ENCODE assay signal across 17 cellular contexts in genomic region chr17:75893305-75894048, GRCh38. TPM values are rescaled to one million over a fixed set of nuclear protein-coding genes. Genes with fewer than 3 reads are reported as not detected.
DNase-seq lines count a peak whose midpoint lies in the region; ATAC-seq and TF ChIP-seq lines count a peak whose summit lies in the region.
"Had no signal": no experiment of that assay in that cellular context is flagged by ENCODE, and none has a peak within 500 bp of the region (broad histone marks: within the 10 kb centered on the region; RNA-seq: fewer than 3 reads in every experiment).

No MANE protein-coding gene starts in this region.

- H3K9ac ChIP-seq in mesenchymal stem cell (ENCODE audit: low read length): no peak overlapping the region

- no peak overlapping the region for H2BK120ac ChIP-seq in mesenchymal stem cell (ENCODE audit: low read depth, low read length)

- H3K18ac ChIP-seq in mesenchymal stem cell (ENCODE audit: low read depth in 1 of 2, low read length in 2 of 2): no peak overlapping the region

- H2BK15ac ChIP-seq in mesenchymal stem cell (ENCODE audit: low read depth, poor library complexity, severe bottlenecking): no peak overlapping the region

- peak overlapping the region; percentile 68 for H3K4me3 Mint-ChIP-seq in activated T-helper 1 cell treated with anti-CD3 and anti-CD28 coated beads, Interleukin-12 subunit alpha, Interleukin-12 subunit beta, Interleukin-2, Interleukin-4 antibody, amounts not matched to agents 30 ng/mL and 10 ng/mL and 1 ng/mL, durations not matched to agents 14 hours and 24 hours and 36 hours
- H3K4me3 Mint-ChIP-seq in type B pancreatic cell: peak overlapping the region; percentile 47
- H3K4me3 Mint-ChIP-seq: HFFc6 had no signal

- H2BK12ac ChIP-seq in mesenchymal stem cell (ENCODE audit: low read length in 2 of 2): no peak overlapping the region

- H3K27ac ChIP-seq in mesenchymal stem cell (ENCODE audit: low read length, poor library complexity, severe bottlenecking): no peak overlapping the region
- H3K27ac ChIP-seq: cardiac muscle cell had no signal

- H3K27ac Mint-ChIP-seq in activated naive CD4-positive, alpha-beta T cell treated with anti-CD3 and anti-CD28 coated beads, Interleukin-2, amount 50 U/mL, for 72 hours: peak overlapping the region; percentile 18 to 35
- H3K27ac Mint-ChIP-seq in activated T-helper 1 cell treated with anti-CD3 and anti-CD28 coated beads, Interleukin-12 subunit alpha, Interleukin-12 subunit beta, Interleukin-2, Interleukin-4 antibody, amounts not matched to agents 30 ng/mL and 10 ng/mL and 1 ng/mL, durations not matched to agents 14 hours and 24 hours and 36 hours: peak overlapping the region; percentile 70
- peak overlapping the region; percentile 77 for H3K27ac Mint-ChIP-seq in type B pancreatic cell
- H3K27ac Mint-ChIP-seq: HFFc6 had no signal

- 94% methylated on average over 18 of the region's 18 CpGs for WGBS in mesenchymal stem cell

- H3K14ac ChIP-seq in mesenchymal stem cell (ENCODE audit: low read length in 2 of 2): no peak overlapping the region

- TF ChIP-seq CTCF in type B pancreatic cell (conservative IDR thresholded peaks at IDR 0.05): no peak

- H3K23ac ChIP-seq in mesenchymal stem cell (ENCODE audit: low read length in 2 of 2): no peak overlapping the region

- no peak overlapping the region for H3K4me2 ChIP-seq in mesenchymal stem cell (ENCODE audit: low read length, poor library complexity, severe bottlenecking)

- no peak overlapping the region for H3K4me3 ChIP-seq in mesenchymal stem cell (ENCODE audit: insufficient read depth in 1 of 2, low read depth in 1 of 2, low read length in 2 of 2)
- H3K4me3 ChIP-seq: cardiac muscle cell, suprapubic skin had no signal

- H3K4me1 ChIP-seq in mesenchymal stem cell (ENCODE audit: control insufficient read depth, insufficient read depth, low read depth, low read length): peaks cover 28% of the 10 kb centered on the region

- H2AK5ac ChIP-seq in mesenchymal stem cell (ENCODE audit: low read length, severe bottlenecking): no peak overlapping the region

- no peaks in the 10 kb centered on the region for H3K27me3 Mint-ChIP-seq in activated T-helper 1 cell treated with anti-CD3 and anti-CD28 coated beads, Interleukin-12 subunit alpha, Interleukin-12 subunit beta, Interleukin-2, Interleukin-4 antibody, amounts not matched to agents 30 ng/mL and 10 ng/mL and 1 ng/mL, durations not matched to agents 14 hours and 24 hours and 36 hours (ENCODE audit: insufficient read depth)
- no peaks in the 10 kb centered on the region for H3K27me3 Mint-ChIP-seq in type B pancreatic cell

- H3K9me3 ChIP-seq in mesenchymal stem cell (ENCODE audit: control insufficient read depth, low read length): no peaks in the 10 kb centered on the region
- H3K9me3 ChIP-seq: suprapubic skin had no signal

- intact Hi-C loops in activated T-helper 1 cell treated with anti-CD3 and anti-CD28 coated beads, Interleukin-12 subunit alpha, Interleukin-12 subunit beta, Interleukin-2, Interleukin-4 antibody, amounts not matched to agents 30 ng/mL and 10 ng/mL and 1 ng/mL, durations not matched to agents 14 hours and 24 hours and 36 hours (cut with micrococcal nuclease): no loop called here

- H3K4ac ChIP-seq in mesenchymal stem cell (ENCODE audit: low read depth in 1 of 2, low read length in 2 of 2): peak overlapping the region in 1 of 2 experiments; percentile 9

- H4K91ac ChIP-seq in mesenchymal stem cell (ENCODE audit: low read length): peak overlapping the region; percentile 70

- peaks cover 40 to 48% of the 10 kb centered on the region in 2 experiments for H3K36me3 ChIP-seq in mesenchymal stem cell (ENCODE audit: control insufficient read depth in 1 of 2, insufficient read depth in 2 of 2, low read depth in 1 of 2, low read length in 2 of 2)

- H3K27me3 ChIP-seq in mesenchymal stem cell (ENCODE audit: control insufficient read depth in 1 of 2, insufficient read depth in 1 of 2, low read length in 2 of 2): no peaks in the 10 kb centered on the region
- H3K27me3 ChIP-seq: cardiac muscle cell, suprapubic skin had no signal

- no peak for ATAC-seq in activated naive CD4-positive, alpha-beta T cell treated with anti-CD3 and anti-CD28 coated beads, Interleukin-2, amount 50 U/mL, for 72 hours
- ATAC-seq in GM21528 (IDR thresholded peaks at IDR 0.05; ENCODE audit: low FRiP score, unreplicated experiment): no peak
- ATAC-seq: Panc1 had no signal

- no peak overlapping the region for H2BK5ac ChIP-seq in mesenchymal stem cell (ENCODE audit: low read depth, low read length, poor library complexity, severe bottlenecking)

- no peak for DNase-seq in activated naive CD4-positive, alpha-beta T cell treated with anti-CD3 and anti-CD28 coated beads, Interleukin-2, amount 50 U/mL, for 72 hours (ENCODE audit: low spot score in 2 of 2)
- DNase-seq in activated naive CD4-positive, alpha-beta T cell (lab: John Stamatoyannopoulos, UW): no peak
- DNase-seq in activated T-helper 1 cell treated with anti-CD3 and anti-CD28 coated beads, Interleukin-12 subunit alpha, Interleukin-12 subunit beta, Interleukin-2, Interleukin-4 antibody, amounts not matched to agents 30 ng/mL and 10 ng/mL and 1 ng/mL, durations not matched to agents 14 hours and 24 hours and 36 hours (ENCODE audit: low spot score): no peak
- DNase-seq in mesenchymal stem cell (no peak), type B pancreatic cell (ENCODE audit: extremely low spot score, unreplicated experiment) (no peak), A172 (ENCODE audit: low spot score) (no peak), LoVo (ENCODE audit: low spot score) (no peak)
- DNase-seq: activated CD4-positive, alpha-beta T cell treated with anti-CD3 and anti-CD28 coated beads for 1 hour; HFFc6; NCI-H187; NCI-H526 treated with DMSO at 0.1 percent for 48 hours; stimulated activated CD4-positive, alpha-beta T cell treated with anti-CD3 and anti-CD28 coated beads, Interleukin-12 subunit alpha, Interleukin-12 subunit beta, amount 100 ng/mL, for 4 hours; SW 1271 had no signal

- no peaks in the 10 kb centered on the region for H3K9me3 Mint-ChIP-seq in activated naive CD4-positive, alpha-beta T cell treated with anti-CD3 and anti-CD28 coated beads, Interleukin-2, amount 50 U/mL, for 72 hours
- H3K9me3 Mint-ChIP-seq in activated T-helper 1 cell treated with anti-CD3 and anti-CD28 coated beads, Interleukin-12 subunit alpha, Interleukin-12 subunit beta, Interleukin-2, Interleukin-4 antibody, amounts not matched to agents 30 ng/mL and 10 ng/mL and 1 ng/mL, durations not matched to agents 14 hours and 24 hours and 36 hours: no peaks in the 10 kb centered on the region
- H3K9me3 Mint-ChIP-seq in type B pancreatic cell: no peaks in the 10 kb centered on the region
- H3K9me3 Mint-ChIP-seq: HFFc6 had no signal

- H4K8ac ChIP-seq in mesenchymal stem cell (ENCODE audit: low read length): no peak overlapping the region

- H3K79me1 ChIP-seq in mesenchymal stem cell (replicated peaks; ENCODE audit: low read length, poor library complexity, severe bottlenecking): peaks cover 22% of the 10 kb centered on the region

- peaks cover 35% of the 10 kb centered on the region for H3K4me1 Mint-ChIP-seq in activated T-helper 1 cell treated with anti-CD3 and anti-CD28 coated beads, Interleukin-12 subunit alpha, Interleukin-12 subunit beta, Interleukin-2, Interleukin-4 antibody, amounts not matched to agents 30 ng/mL and 10 ng/mL and 1 ng/mL, durations not matched to agents 14 hours and 24 hours and 36 hours (ENCODE audit: low read depth)
- peaks cover 22% of the 10 kb centered on the region for H3K4me1 Mint-ChIP-seq in type B pancreatic cell (ENCODE audit: unreplicated experiment)

- no peaks in the 10 kb centered on the region for H3K36me3 Mint-ChIP-seq in activated naive CD4-positive, alpha-beta T cell treated with anti-CD3 and anti-CD28 coated beads, Interleukin-2, amount 50 U/mL, for 72 hours
- peaks cover 20% of the 10 kb centered on the region for H3K36me3 Mint-ChIP-seq in activated T-helper 1 cell treated with anti-CD3 and anti-CD28 coated beads, Interleukin-12 subunit alpha, Interleukin-12 subunit beta, Interleukin-2, Interleukin-4 antibody, amounts not matched to agents 30 ng/mL and 10 ng/mL and 1 ng/mL, durations not matched to agents 14 hours and 24 hours and 36 hours (ENCODE audit: low read depth)
- H3K36me3 Mint-ChIP-seq in type B pancreatic cell: peaks cover 4% of the 10 kb centered on the region

- no peak overlapping the region for H2AFZ ChIP-seq in mesenchymal stem cell (ENCODE audit: low read depth, low read length)

RNA-seq across cellular contexts. Expression of gene TRIM65, which starts 3.3 kb away (rescaled TPM):
- total RNA-seq in activated naive CD4-positive, alpha-beta T cell treated with anti-CD3 and anti-CD28 coated beads, Interleukin-2, amount 50 U/mL, for 72 hours: 10 to 100 TPM; 16.2 to 31.9 TPM
- total RNA-seq in activated T-helper 1 cell treated with anti-CD3 and anti-CD28 coated beads, Interleukin-12 subunit alpha, Interleukin-12 subunit beta, Interleukin-2, Interleukin-4 antibody, amounts not matched to agents 30 ng/mL and 10 ng/mL and 1 ng/mL, durations not matched to agents 14 hours and 24 hours and 36 hours: 45.0 and 53.7 TPM in 2 replicates
- polyA plus RNA-seq in mesenchymal stem cell (2013, experiment 1 of 2): 15.7 TPM
- 15.2 TPM for polyA plus RNA-seq in mesenchymal stem cell (2013, experiment 2 of 2)
- 8.1 and 19.0 TPM in 2 replicates for total RNA-seq in type B pancreatic cell (ENCODE audit: low replicate concordance)
- 32.7 and 41.4 TPM in 2 replicates for total RNA-seq in A172 (2014; rRNA removed; shearing (Covaris generic))

RNA-seq across cellular contexts. Expression of gene MRPL38, which starts 11.2 kb away (rescaled TPM):
- 100 to 1,000 TPM; 101 to 105 TPM for total RNA-seq in activated naive CD4-positive, alpha-beta T cell treated with anti-CD3 and anti-CD28 coated beads, Interleukin-2, amount 50 U/mL, for 72 hours
- total RNA-seq in activated T-helper 1 cell treated with anti-CD3 and anti-CD28 coated beads, Interleukin-12 subunit alpha, Interleukin-12 subunit beta, Interleukin-2, Interleukin-4 antibody, amounts not matched to agents 30 ng/mL and 10 ng/mL and 1 ng/mL, durations not matched to agents 14 hours and 24 hours and 36 hours: 151 and 160 TPM in 2 replicates
- 44.2 TPM for polyA plus RNA-seq in mesenchymal stem cell (2013, experiment 1 of 2)
- polyA plus RNA-seq in mesenchymal stem cell (2013, experiment 2 of 2): 41.8 TPM
- total RNA-seq in type B pancreatic cell (ENCODE audit: low replicate concordance): 93.5 and 113 TPM in 2 replicates
- 55.1 and 58.4 TPM in 2 replicates for total RNA-seq in A172 (2014; rRNA removed; shearing (Covaris generic))

RNA-seq across cellular contexts. Expression of gene TRIM47, which starts 15.1 kb away (rescaled TPM):
- 10 to 100 TPM; 11.5 to 26.2 TPM for total RNA-seq in activated naive CD4-positive, alpha-beta T cell treated with anti-CD3 and anti-CD28 coated beads, Interleukin-2, amount 50 U/mL, for 72 hours
- 30.5 and 32.7 TPM in 2 replicates for total RNA-seq in activated T-helper 1 cell treated with anti-CD3 and anti-CD28 coated beads, Interleukin-12 subunit alpha, Interleukin-12 subunit beta, Interleukin-2, Interleukin-4 antibody, amounts not matched to agents 30 ng/mL and 10 ng/mL and 1 ng/mL, durations not matched to agents 14 hours and 24 hours and 36 hours
- 42.8 TPM for polyA plus RNA-seq in mesenchymal stem cell (2013, experiment 1 of 2)
- polyA plus RNA-seq in mesenchymal stem cell (2013, experiment 2 of 2): 46.1 TPM
- total RNA-seq in type B pancreatic cell (ENCODE audit: low replicate concordance): 1.9 and 3.1 TPM in 2 replicates
- 159 and 173 TPM in 2 replicates for total RNA-seq in A172 (2014; rRNA removed; shearing (Covaris generic))

RNA-seq across cellular contexts. Expression of gene WBP2, which starts 38.3 kb away (rescaled TPM):
- total RNA-seq in activated naive CD4-positive, alpha-beta T cell treated with anti-CD3 and anti-CD28 coated beads, Interleukin-2, amount 50 U/mL, for 72 hours: 100 to 1,000 TPM in 1 of 2 donors, 10 to 100 TPM in 1; 78.2 to 144 TPM
- total RNA-seq in activated T-helper 1 cell treated with anti-CD3 and anti-CD28 coated beads, Interleukin-12 subunit alpha, Interleukin-12 subunit beta, Interleukin-2, Interleukin-4 antibody, amounts not matched to agents 30 ng/mL and 10 ng/mL and 1 ng/mL, durations not matched to agents 14 hours and 24 hours and 36 hours: 68.8 and 74.4 TPM in 2 replicates
- 173 TPM for polyA plus RNA-seq in mesenchymal stem cell (2013, experiment 1 of 2)
- polyA plus RNA-seq in mesenchymal stem cell (2013, experiment 2 of 2): 171 TPM
- 43.0 and 49.9 TPM in 2 replicates for total RNA-seq in type B pancreatic cell (ENCODE audit: low replicate concordance)
- total RNA-seq in A172 (2014; rRNA removed; shearing (Covaris generic)): 68.5 and 70.0 TPM in 2 replicates

RNA-seq across cellular contexts. Expression of gene FBF1, which starts 47.4 kb away (rescaled TPM):
- 10 to 100 TPM; 13.3 to 20.6 TPM for total RNA-seq in activated naive CD4-positive, alpha-beta T cell treated with anti-CD3 and anti-CD28 coated beads, Interleukin-2, amount 50 U/mL, for 72 hours
- total RNA-seq in activated T-helper 1 cell treated with anti-CD3 and anti-CD28 coated beads, Interleukin-12 subunit alpha, Interleukin-12 subunit beta, Interleukin-2, Interleukin-4 antibody, amounts not matched to agents 30 ng/mL and 10 ng/mL and 1 ng/mL, durations not matched to agents 14 hours and 24 hours and 36 hours: 19.4 and 20.0 TPM in 2 replicates
- 1.8 TPM for polyA plus RNA-seq in mesenchymal stem cell (2013, experiment 1 of 2)
- polyA plus RNA-seq in mesenchymal stem cell (2013, experiment 2 of 2): 1.6 TPM
- total RNA-seq in type B pancreatic cell (ENCODE audit: low replicate concordance): 18.7 and 27.5 TPM in 2 replicates
- 9.9 and 12.5 TPM in 2 replicates for total RNA-seq in A172 (2014; rRNA removed; shearing (Covaris generic))

Comparison
In these comparisons a context has a peak if more than half of its experiments do, and no peak if none do; other contexts are left out.
1. H3K27ac Mint-ChIP-seq: peak in every context shown above with its lines; median percentile 77 in type B pancreatic cell; 70 in activated T-helper 1 cell treated with anti-CD3 and anti-CD28 coated beads, Interleukin-12 subunit alpha, Interleukin-12 subunit beta, Interleukin-2, Interleukin-4 antibody, amounts not matched to agents 30 ng/mL and 10 ng/mL and 1 ng/mL, durations not matched to agents 14 hours and 24 hours and 36 hours; 26 in activated naive CD4-positive, alpha-beta T cell treated with anti-CD3 and anti-CD28 coated beads, Interleukin-2, amount 50 U/mL, for 72 hours.